1 cellular context compared by ENCODE assay signal in genomic region chr1:40919475-40920011, GRCh38.
A peak's percentile ranks its signal among the peaks of the same experiment; 100 is the strongest.
TF ChIP-seq lines count a peak whose summit lies in the region.

No MANE protein-coding gene starts in this region.

TF ChIP-seq in HepG2, 621 proteins besides CTCF, POLR2A, EP300 and RAD21 (continued from another document and continues in another):
- TF ChIP-seq GLI4 (CRISPR knock-in tag; IDR thresholded peaks at IDR 0.05; ENCODE audit: borderline replicate concordance) (no peak), HIVEP1 (CRISPR knock-in tag; IDR thresholded peaks at IDR 0.05) (peak; percentile 63), NCOA1 (CRISPR knock-in tag; IDR thresholded peaks at IDR 0.05) (peak; percentile 82; the same call in 1 of the 2 replicates), MLXIP (CRISPR knock-in tag; IDR thresholded peaks at IDR 0.05; ENCODE audit: borderline replicate concordance) (0 out of 2 replicates have a peak, but pooled peaks have one; percentile 22), ZBTB1 (CRISPR knock-in tag; IDR thresholded peaks at IDR 0.05; ENCODE audit: borderline replicate concordance) (no peak), REPIN1 (CRISPR knock-in tag; IDR thresholded peaks at IDR 0.05; ENCODE audit: borderline replicate concordance, low read depth) (peak; percentile 84; the same call in 1 of the 2 replicates), LCORL (IDR thresholded peaks at IDR 0.05) (no peak), LCORL (CRISPR knock-in tag; IDR thresholded peaks at IDR 0.05) (peak; percentile 95), FOSL2 (CRISPR knock-in tag; IDR thresholded peaks at IDR 0.05) (peak; percentile 78), ZNF501 (CRISPR knock-in tag; IDR thresholded peaks at IDR 0.05) (peak; percentile 74), SP5 (CRISPR knock-in tag; IDR thresholded peaks at IDR 0.05; ENCODE audit: borderline replicate concordance, low read depth) (peak; percentile 83), NR2F1 (CRISPR knock-in tag; IDR thresholded peaks at IDR 0.05) (peak; percentile 76 to 77; a peak in 3 of 4 replicates), ZNF781 (CRISPR knock-in tag; IDR thresholded peaks at IDR 0.05; ENCODE audit: borderline replicate concordance, not compliant biosample characterization) (peak; percentile 32), TOE1 (CRISPR knock-in tag; IDR thresholded peaks at IDR 0.05) (0 out of 2 replicates have a peak, but pooled peaks have one; percentile 45), MXI1 (IDR thresholded peaks at IDR 0.05; ENCODE audit: borderline replicate concordance, low read depth, low read length) (peak; percentile 61; the same call in 1 of the 3 replicates), PAF1 (CRISPR knock-in tag; IDR thresholded peaks at IDR 0.05) (no peak), SALL1 (CRISPR knock-in tag; IDR thresholded peaks at IDR 0.05) (peak; percentile 93), ELF3 (CRISPR knock-in tag; IDR thresholded peaks at IDR 0.05) (peak; percentile 89), AKAP8 (CRISPR knock-in tag; IDR thresholded peaks at IDR 0.05) (0 out of 2 replicates have a peak, but pooled peaks have one; percentile 77), PITX1 (CRISPR knock-in tag; IDR thresholded peaks at IDR 0.05) (peak; percentile 43; the same call in 1 of the 2 replicates), ZNF546 (CRISPR knock-in tag; conservative IDR thresholded peaks at IDR 0.05) (no peak), ZBTB26 (CRISPR knock-in tag; IDR thresholded peaks at IDR 0.05; ENCODE audit: borderline replicate concordance) (0 out of 2 replicates have a peak, but pooled peaks have one; percentile 22), SKI (IDR thresholded peaks at IDR 0.05; ENCODE audit: partially characterized antibody) (peak; percentile 61), ZBTB20 (CRISPR knock-in tag; IDR thresholded peaks at IDR 0.05; ENCODE audit: borderline replicate concordance, low read depth) (no peak), ZBED4 (CRISPR knock-in tag; IDR thresholded peaks at IDR 0.05; ENCODE audit: borderline replicate concordance) (peak; percentile 60; the same call in 1 of the 2 replicates), ZNF691 (CRISPR knock-in tag; IDR thresholded peaks at IDR 0.05; ENCODE audit: borderline replicate concordance, low read depth) (peak; percentile 97), MLX (CRISPR knock-in tag; IDR thresholded peaks at IDR 0.05) (peak; percentile 95), NCOA2 (CRISPR knock-in tag; IDR thresholded peaks at IDR 0.05) (peak; percentile 98), BCL6 (CRISPR knock-in tag; IDR thresholded peaks at IDR 0.05) (peak; percentile 93), ZNF543 (CRISPR knock-in tag; IDR thresholded peaks at IDR 0.05) (peak; percentile 78), RFXAP (CRISPR knock-in tag; IDR thresholded peaks at IDR 0.05; ENCODE audit: borderline replicate concordance) (peak; percentile 74; the same call in 1 of the 2 replicates), NONO (IDR thresholded peaks at IDR 0.05) (no peak), NONO (CRISPR knock-in tag; conservative IDR thresholded peaks at IDR 0.05) (peak; percentile 93), ZNF263 (CRISPR knock-in tag; IDR thresholded peaks at IDR 0.05) (peak; percentile 42; the same call in 1 of the 2 replicates), ESRRA (CRISPR knock-in tag; IDR thresholded peaks at IDR 0.05; ENCODE audit: low read depth) (peak; percentile 81; the same call in 1 of the 2 replicates), ZNF292 (CRISPR knock-in tag; IDR thresholded peaks at IDR 0.05; ENCODE audit: borderline replicate concordance, low read depth) (peak; percentile 100), ZNF335 (CRISPR knock-in tag; IDR thresholded peaks at IDR 0.05) (peak; percentile 32; the same call in 1 of the 2 replicates), THAP7 (CRISPR knock-in tag; IDR thresholded peaks at IDR 0.05) (0 out of 2 replicates have a peak, but pooled peaks have one; percentile 43), ZFY (CRISPR knock-in tag; IDR thresholded peaks at IDR 0.05) (peak; percentile 65; the same call in 1 of the 2 replicates), ZNF557 (CRISPR knock-in tag; IDR thresholded peaks at IDR 0.05) (0 out of 2 replicates have a peak, but pooled peaks have one; percentile 34), ZNF224 (CRISPR knock-in tag; IDR thresholded peaks at IDR 0.05) (0 out of 2 replicates have a peak, but pooled peaks have one; percentile 50), MXD1 (CRISPR knock-in tag; IDR thresholded peaks at IDR 0.05) (peak; percentile 71; the same call in 1 of the 2 replicates), ZZZ3 (CRISPR knock-in tag; IDR thresholded peaks at IDR 0.05; ENCODE audit: borderline replicate concordance) (no peak; the same call in 1 of the 2 replicates), TARDBP (CRISPR knock-in tag; IDR thresholded peaks at IDR 0.05) (peak; percentile 82), MAFG (CRISPR knock-in tag; IDR thresholded peaks at IDR 0.05) (no peak), FOXJ3 (CRISPR knock-in tag; IDR thresholded peaks at IDR 0.05; ENCODE audit: borderline replicate concordance) (peak; percentile 79), HINFP (CRISPR knock-in tag; IDR thresholded peaks at IDR 0.05; ENCODE audit: low read depth) (peak; percentile 63; the same call in 1 of the 2 replicates), ATF5 (CRISPR knock-in tag; IDR thresholded peaks at IDR 0.05; ENCODE audit: low read depth) (peak; percentile 91; the same call in 1 of the 2 replicates), HDAC2 (CRISPR knock-in tag; IDR thresholded peaks at IDR 0.05) (peak; percentile 94), MAFF (IDR thresholded peaks at IDR 0.05; ENCODE audit: low read depth, low read length) (no peak), PHF5A (CRISPR knock-in tag; IDR thresholded peaks at IDR 0.05; ENCODE audit: low read depth, unreplicated experiment) (peak; percentile 72), NFKBIZ (CRISPR knock-in tag; IDR thresholded peaks at IDR 0.05) (peak; percentile 91; the same call in 1 of the 2 replicates), SMAD3 (CRISPR knock-in tag; IDR thresholded peaks at IDR 0.05) (0 out of 2 replicates have a peak, but pooled peaks have one; percentile 70), ZNF24 (IDR thresholded peaks at IDR 0.05) (0 out of 2 replicates have a peak, but pooled peaks have one; percentile 40), ZNF672 (CRISPR knock-in tag; IDR thresholded peaks at IDR 0.05) (no peak), GFI1 (CRISPR knock-in tag; IDR thresholded peaks at IDR 0.05; ENCODE audit: borderline replicate concordance) (peak; percentile 88), THYN1 (CRISPR knock-in tag; IDR thresholded peaks at IDR 0.05; ENCODE audit: borderline replicate concordance, low read depth) (0 out of 2 replicates have a peak, but pooled peaks have one; percentile 8)
